Comparison of ENCODE assay signal across 8 cellular contexts in genomic region chr17:77287432-77288068, GRCh38.
DNase-seq lines count a peak whose midpoint lies in the region; TF ChIP-seq lines count a peak whose summit lies in the region.

No MANE protein-coding gene starts in this region.

- H3K4me2 ChIP-seq in PC-9 (peak overlapping the region; percentile 97), fibroblast of lung (ENCODE audit: extremely low read depth, insufficient read depth, low read length) (no peak overlapping the region)

- peaks cover 51% of the 10 kb centered on the region for H3F3A ChIP-seq in PC-9 (ENCODE audit: insufficient read depth, low read depth)

- H3K36me3 Mint-ChIP-seq in glutamatergic neuron (ENCODE audit: unreplicated experiment): no peaks in the 10 kb centered on the region

- H3K27me3 ChIP-seq in PC-9 (ENCODE audit: insufficient read depth, low read depth) (no peaks in the 10 kb centered on the region), fibroblast of lung (ENCODE audit: control insufficient read depth, insufficient read depth, low read length) (no peaks in the 10 kb centered on the region), prostate gland (replicated peaks; ENCODE audit: insufficient read depth) (no peaks in the 10 kb centered on the region)

- intact Hi-C loops in PC-9 (cut with micrococcal nuclease; ENCODE audit: unreplicated experiment): loop anchor here (1.0 to 2.0 kb wide), 2 partner anchors 36 to 135 kb away; no protein-coding TSS in a partner anchor
- intact Hi-C loops in prostate gland (cut with DNase I): no loop called here

- TSS peak; percentile 39 for BruUV-seq in PC-9 (replicated peaks; lab: Mats Ljungman, UMichigan)

- no peak overlapping the region for H2AFZ ChIP-seq in PC-9
- no peak overlapping the region for H2AFZ ChIP-seq in fibroblast of lung (ENCODE audit: low read length)

- peaks cover 71% of the 10 kb centered on the region for H3K79me2 ChIP-seq in PC-9 (ENCODE audit: low read depth)
- peaks cover 3% of the 10 kb centered on the region for H3K79me2 ChIP-seq in fibroblast of lung (ENCODE audit: control insufficient read depth, insufficient read depth, low read length)

- CTCF ChIA-PET in PC-9 (lab: Charles Lee): no interaction called here

- no peaks in the 10 kb centered on the region for H3K9me2 ChIP-seq in PC-9 (ENCODE audit: insufficient read depth)

- no peak overlapping the region for H3K4me3 Mint-ChIP-seq in glutamatergic neuron (ENCODE audit: unreplicated experiment)

- H3K4me3 ChIP-seq in PC-9 (peak overlapping the region; percentile 72), fibroblast of lung (replicated peaks in 1 of 4; ENCODE audit: control extremely low read depth in 1 of 4, insufficient read depth in 1 of 4, low read depth in 3 of 4, low read length in 4 of 4) (no peak overlapping the region), prostate gland (peak overlapping the region in 1 of 2 donors; percentile 13)

- H3K27ac ChIP-seq in PC-9: peak overlapping the region; percentile 99
- peak overlapping the region; percentile 56 for H3K27ac ChIP-seq in fibroblast of lung (ENCODE audit: insufficient read depth, low read length)
- peak overlapping the region; percentile 94 for H3K27ac ChIP-seq in prostate gland

- H3K27me3 Mint-ChIP-seq in glutamatergic neuron (ENCODE audit: unreplicated experiment): peaks cover 1% of the 10 kb centered on the region

- no peaks in the 10 kb centered on the region for H3K9me3 ChIP-seq in PC-9 (ENCODE audit: insufficient read depth, low read depth)
- no peaks in the 10 kb centered on the region for H3K9me3 ChIP-seq in fibroblast of lung (ENCODE audit: control insufficient read depth, insufficient read depth, low read depth, low read length)
- no peaks in the 10 kb centered on the region for H3K9me3 ChIP-seq in prostate gland

- peak; percentile 93 for DNase-seq in Daoy (ENCODE audit: low read depth)
- peak; percentile 81 to 86 for DNase-seq in PC-9
- peak; percentile 90 to 96 for DNase-seq in fibroblast of lung (ENCODE audit: low read depth in 2 of 2)
- DNase-seq in prostate gland (ENCODE audit: low spot score): peak; percentile 87
- no peak for DNase-seq in NCI-H2081 treated with DMSO at 0.1 percent for 48 hours (lab: John Stamatoyannopoulos, UW)
- no peak for DNase-seq in glutamatergic neuron
- DNase-seq in SKM-1 treated with dmso at 0.1 percent for 144 hours (lab: John Stamatoyannopoulos, UW; ENCODE audit: unreplicated experiment): no peak
- DNase-seq in GF-D8 (lab: John Stamatoyannopoulos, UW): no peak

- peaks cover 4% of the 10 kb centered on the region for H3K9me3 Mint-ChIP-seq in glutamatergic neuron (ENCODE audit: unreplicated experiment)

- H3K36me3 ChIP-seq in PC-9 (ENCODE audit: low read depth) (no peaks in the 10 kb centered on the region), fibroblast of lung (ENCODE audit: control insufficient read depth, insufficient read depth, low read length) (no peaks in the 10 kb centered on the region), prostate gland (no peaks in the 10 kb centered on the region)

- 13% methylated on average over 11 of the region's 11 CpGs for WGBS in prostate gland

- H4K20me1 ChIP-seq in PC-9 (ENCODE audit: insufficient read depth) (peaks cover 3% of the 10 kb centered on the region; the same call in 1 of the 2 replicates), fibroblast of lung (ENCODE audit: control insufficient read depth, extremely low read depth, insufficient read depth, low read length) (no peaks in the 10 kb centered on the region)

- peak; percentile 47 for TF ChIP-seq POLR2A in prostate gland (IDR thresholded peaks at IDR 0.05)

- TF ChIP-seq CTCF in PC-9 (conservative IDR thresholded peaks at IDR 0.05) (no peak), fibroblast of lung (conservative IDR thresholded peaks at IDR 0.05 in 1 of 2, IDR thresholded peaks at IDR 0.05 in 1 of 2; ENCODE audit: low read depth in 1 of 2, low read length in 2 of 2) (no peak), prostate gland (IDR thresholded peaks at IDR 0.05) (no peak), glutamatergic neuron (IDR thresholded peaks at IDR 0.05; ENCODE audit: partially characterized antibody, unreplicated experiment) (no peak)

- no peak overlapping the region for H3K27ac Mint-ChIP-seq in glutamatergic neuron (ENCODE audit: unreplicated experiment)

- H3K4me1 ChIP-seq in PC-9 (replicated peaks; ENCODE audit: insufficient read depth) (peaks cover 70% of the 10 kb centered on the region), fibroblast of lung (ENCODE audit: control insufficient read depth, extremely low read depth, insufficient read depth, low read length) (peaks cover 19% of the 10 kb centered on the region), prostate gland (replicated peaks) (peaks cover 28% of the 10 kb centered on the region)

- H3K4me1 Mint-ChIP-seq in glutamatergic neuron (ENCODE audit: low read depth, unreplicated experiment): no peaks in the 10 kb centered on the region

- POLR2A ChIA-PET in PC-9 (lab: Charles Lee; ENCODE audit: unreplicated experiment): interaction anchor here (0.6 to 1.7 kb wide), 4 partner anchors 33 to 77 kb away, joined by 5 to 28 read pairs (median 6); no protein-coding TSS in a partner anchor

- H3K9ac ChIP-seq in fibroblast of lung (ENCODE audit: insufficient read depth, low read length): no peak overlapping the region

Comparison
In these comparisons a context has a peak if more than half of its experiments do, and no peak if none do; other contexts are left out.
1. DNase-seq: peak in Daoy (single experiment), PC-9 (2 of 2), fibroblast of lung (2 of 2) and prostate gland (single experiment); none in NCI-H2081 treated with DMSO at 0.1 percent for 48 hours (single experiment), glutamatergic neuron (single experiment), SKM-1 treated with dmso at 0.1 percent for 144 hours (single experiment) and GF-D8 (single experiment).
2. Peak in every context shown above with its lines, with median percentiles within 50 percentile points of each other: H3K27ac ChIP-seq.